8 cellular contexts compared by ENCODE assay signal in genomic region chr1:114716304-114717158, GRCh38. TPM values are rescaled to one million over a fixed set of nuclear protein-coding genes. Genes with fewer than 3 reads are reported as not detected.
DNase-seq lines count a peak whose midpoint lies in the region; ATAC-seq lines count a peak whose summit lies in the region.

NRAS (minus strand) TSS chr1:114716771; CDS start chr1:114716160, 611 bp downstream.

- no peaks in the 10 kb centered on the region for H3K27me3 Mint-ChIP-seq in activated CD4-positive, alpha-beta T cell treated with anti-CD3 and anti-CD28 coated beads, Interleukin-2, amount 10 ng/mL, durations not matched to agents 7 days and 5 days

- CTCF ChIA-PET in activated CD4-positive, alpha-beta T cell treated with anti-CD3 and anti-CD28 coated beads, Interleukin-2, amount 10 ng/mL, durations not matched to agents 7 days and 5 days (lab: Charles Lee) = interaction anchor here (0.9 to 2.4 kb wide), 8 partner anchors 10 to 741 kb away, joined by 3 to 7 read pairs (median 3); no protein-coding TSS in a partner anchor

- H3K36me3 Mint-ChIP-seq in activated CD4-positive, alpha-beta T cell treated with anti-CD3 and anti-CD28 coated beads, Interleukin-2, amount 10 ng/mL, durations not matched to agents 7 days and 5 days (ENCODE audit: low read depth) = peaks cover 67% of the 10 kb centered on the region

- POLR2A ChIA-PET in activated CD4-positive, alpha-beta T cell treated with anti-CD3 and anti-CD28 coated beads, Interleukin-2, amount 10 ng/mL, durations not matched to agents 7 days and 5 days (lab: Charles Lee) = no interaction called here

- peaks cover 19% of the 10 kb centered on the region for H3K4me1 Mint-ChIP-seq in activated CD4-positive, alpha-beta T cell treated with anti-CD3 and anti-CD28 coated beads, Interleukin-2, amount 10 ng/mL, durations not matched to agents 7 days and 5 days

- ATAC-seq in GM19328 (IDR thresholded peaks at IDR 0.05; ENCODE audit: unreplicated experiment) (peak; percentile 90), HG03469 (IDR thresholded peaks at IDR 0.05; ENCODE audit: unreplicated experiment) (peak; percentile 87)

- peak within 1 kb of the TSS; percentile 92 for H3K4me3 Mint-ChIP-seq in activated CD4-positive, alpha-beta T cell treated with anti-CD3 and anti-CD28 coated beads, Interleukin-2, amount 10 ng/mL, durations not matched to agents 7 days and 5 days

- no peaks in the 10 kb centered on the region for H3K9me3 Mint-ChIP-seq in activated CD4-positive, alpha-beta T cell treated with anti-CD3 and anti-CD28 coated beads, Interleukin-2, amount 10 ng/mL, durations not matched to agents 7 days and 5 days

- peak; percentile 23 to 93 (median 86) for DNase-seq in C1 segment of cervical spinal cord (lab: John Stamatoyannopoulos, UW)
- peak; percentile 77 to 97 for DNase-seq in NCI-H526 (lab: John Stamatoyannopoulos, UW)
- DNase-seq in activated CD4-positive, alpha-beta T cell treated with anti-CD3 and anti-CD28 coated beads, Interleukin-2, amount 10 ng/mL, durations not matched to agents 7 days and 5 days = peak; percentile 96
- peak; percentile 92 for DNase-seq in dedifferentiated amniotic fluid mesenchymal stem cell (ENCODE audit: extremely low spot score)
- peak; percentile 97 for DNase-seq in left kidney (ENCODE audit: low read depth, low spot score)
- peak; percentile 94 for DNase-seq in stimulated activated CD4-positive, alpha-beta T cell treated with anti-CD3 and anti-CD28 coated beads, Interleukin-1b, Interleukin-23, amount 100 ng/mL, for 48 hours

- H3K27ac Mint-ChIP-seq in activated CD4-positive, alpha-beta T cell treated with anti-CD3 and anti-CD28 coated beads, Interleukin-2, amount 10 ng/mL, durations not matched to agents 7 days and 5 days = peak within 1 kb of the TSS; percentile 96

RNA-seq across cellular contexts. Expression of gene NRAS, which starts in this region (rescaled TPM):
- 10 to 100 TPM; 45.4 to 52.4 TPM for total RNA-seq in activated CD4-positive, alpha-beta T cell treated with anti-CD3 and anti-CD28 coated beads, Interleukin-2, amount 10 ng/mL, durations not matched to agents 7 days and 5 days

Comparison
In these comparisons a context has a peak if more than half of its experiments do, and no peak if none do; other contexts are left out.
1. Peak in every context shown above with its lines: DNase-seq and ATAC-seq.